ENCODE assay signal across 1 cellular context in the genomic region with DNA sequence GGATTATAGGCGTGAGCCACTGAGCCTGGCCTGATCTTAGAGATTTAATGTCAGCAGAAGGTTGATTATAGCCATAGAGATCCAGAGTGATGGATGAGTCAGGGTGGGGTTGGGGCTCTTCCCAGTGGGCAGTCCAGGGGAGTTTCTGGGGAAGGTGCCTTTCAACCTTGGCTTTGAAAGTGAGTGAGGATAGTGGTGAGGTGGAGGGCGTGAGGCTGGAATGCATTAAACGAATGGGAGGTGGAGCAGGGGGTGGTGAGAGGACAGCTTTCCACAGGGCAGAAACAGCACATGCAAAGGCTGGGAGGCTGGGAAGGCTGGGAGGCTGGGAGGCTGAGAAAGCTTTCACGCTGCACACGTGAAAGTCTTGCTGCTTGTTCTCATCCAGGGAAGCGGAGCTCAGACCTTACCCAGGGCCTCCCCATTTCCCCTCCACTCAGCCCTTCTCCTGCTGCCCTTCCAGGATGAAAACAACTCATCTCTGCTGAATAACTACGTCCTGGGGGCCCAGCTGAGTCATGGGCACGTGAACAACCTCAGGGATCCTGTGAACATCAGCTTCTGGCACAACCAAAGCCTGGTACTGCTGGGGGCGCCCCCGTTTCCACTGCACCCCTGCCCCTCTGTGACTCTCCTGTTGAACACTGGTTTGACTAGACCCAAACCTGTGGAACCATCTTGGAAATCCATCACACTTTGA.
TF ChIP-seq lines count a peak whose summit lies in the region.

No MANE protein-coding gene starts in this region.

TF ChIP-seq in HCT116, 20 proteins besides CTCF, POLR2A, EP300 and RAD21 (continued from another document):
- TF ChIP-seq, protein P1, sequence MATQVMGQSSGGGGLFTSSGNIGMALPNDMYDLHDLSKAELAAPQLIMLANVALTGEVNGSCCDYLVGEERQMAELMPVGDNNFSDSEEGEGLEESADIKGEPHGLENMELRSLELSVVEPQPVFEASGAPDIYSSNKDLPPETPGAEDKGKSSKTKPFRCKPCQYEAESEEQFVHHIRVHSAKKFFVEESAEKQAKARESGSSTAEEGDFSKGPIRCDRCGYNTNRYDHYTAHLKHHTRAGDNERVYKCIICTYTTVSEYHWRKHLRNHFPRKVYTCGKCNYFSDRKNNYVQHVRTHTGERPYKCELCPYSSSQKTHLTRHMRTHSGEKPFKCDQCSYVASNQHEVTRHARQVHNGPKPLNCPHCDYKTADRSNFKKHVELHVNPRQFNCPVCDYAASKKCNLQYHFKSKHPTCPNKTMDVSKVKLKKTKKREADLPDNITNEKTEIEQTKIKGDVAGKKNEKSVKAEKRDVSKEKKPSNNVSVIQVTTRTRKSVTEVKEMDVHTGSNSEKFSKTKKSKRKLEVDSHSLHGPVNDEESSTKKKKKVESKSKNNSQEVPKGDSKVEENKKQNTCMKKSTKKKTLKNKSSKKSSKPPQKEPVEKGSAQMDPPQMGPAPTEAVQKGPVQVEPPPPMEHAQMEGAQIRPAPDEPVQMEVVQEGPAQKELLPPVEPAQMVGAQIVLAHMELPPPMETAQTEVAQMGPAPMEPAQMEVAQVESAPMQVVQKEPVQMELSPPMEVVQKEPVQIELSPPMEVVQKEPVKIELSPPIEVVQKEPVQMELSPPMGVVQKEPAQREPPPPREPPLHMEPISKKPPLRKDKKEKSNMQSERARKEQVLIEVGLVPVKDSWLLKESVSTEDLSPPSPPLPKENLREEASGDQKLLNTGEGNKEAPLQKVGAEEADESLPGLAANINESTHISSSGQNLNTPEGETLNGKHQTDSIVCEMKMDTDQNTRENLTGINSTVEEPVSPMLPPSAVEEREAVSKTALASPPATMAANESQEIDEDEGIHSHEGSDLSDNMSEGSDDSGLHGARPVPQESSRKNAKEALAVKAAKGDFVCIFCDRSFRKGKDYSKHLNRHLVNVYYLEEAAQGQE (IDR thresholded peaks at IDR 0.05; ENCODE audit: low read depth), result no peak
- TF ChIP-seq ZBTB33 (IDR thresholded peaks at IDR 0.05; ENCODE audit: extremely low read depth, insufficient replicate concordance, low read length), result no peak
- no peak for TF ChIP-seq ZNF274 (IDR thresholded peaks at IDR 0.05; ENCODE audit: low read depth, low read length)
- no peak for TF ChIP-seq POLR2AphosphoS5 (IDR thresholded peaks at IDR 0.05; ENCODE audit: low read depth, low read length)
- TF ChIP-seq JUND (IDR thresholded peaks at IDR 0.05), result no peak
- TF ChIP-seq FOSL1 (IDR thresholded peaks at IDR 0.05; ENCODE audit: low read depth), result no peak
- TF ChIP-seq SP1 (IDR thresholded peaks at IDR 0.05; ENCODE audit: low read depth), result no peak
- TF ChIP-seq EGR1 (IDR thresholded peaks at IDR 0.05; ENCODE audit: low read depth), result no peak
- no peak for TF ChIP-seq YY1 (IDR thresholded peaks at IDR 0.05; ENCODE audit: extremely low read depth, insufficient replicate concordance, low read depth, low read length)
